Comparison of ENCODE assay signal across 8 cellular contexts in genomic region chr12:66303316-66303804, GRCh38. TPM values are rescaled to one million over a fixed set of nuclear protein-coding genes. Genes with fewer than 3 reads are reported as not detected.
DNase-seq lines count a peak whose midpoint lies in the region; ATAC-seq, FAIRE-seq and TF ChIP-seq lines count a peak whose summit lies in the region.
"Not testable (repeated sequence)": the region's sequence is repeated elsewhere in the genome, so short reads cannot be mapped to it uniquely, and the experiment has no call there.

No MANE protein-coding gene starts in this region.

- peak overlapping the region; percentile 44 for H3K4me2 ChIP-seq in endothelial cell of umbilical vein (ENCODE audit: insufficient read depth, low read length)

- in situ Hi-C loops in transverse colon (cut with MboI; ENCODE audit: low pct_ligation_motif_present in 1 of 4, low pct_unique_long_range_greater_than_20kb in 1 of 4, low sequenced_read_pairs in 3 of 4), result not testable (repeated sequence)

- peaks cover 65% of the 10 kb centered on the region for H3K4me1 Mint-ChIP-seq in activated T-helper 1 cell treated with anti-CD3 and anti-CD28 coated beads, Interleukin-12 subunit alpha, Interleukin-12 subunit beta, Interleukin-2, Interleukin-4 antibody, amounts not matched to agents 30 ng/mL and 10 ng/mL and 1 ng/mL, durations not matched to agents 14 hours and 24 hours and 36 hours (ENCODE audit: low read depth)
- H3K4me1 Mint-ChIP-seq in natural killer cell, result peaks cover 39 to 55% of the 10 kb centered on the region in 2 donors

- not testable (repeated sequence) for TF ChIP-seq CTCF in endothelial cell of umbilical vein (IDR thresholded peaks at IDR 0.05; ENCODE audit: extremely low read depth in 1 of 2, insufficient read depth in 1 of 2, low read depth in 1 of 2, low read length in 2 of 2); natural killer cell (IDR thresholded peaks at IDR 0.05); transverse colon (IDR thresholded peaks at IDR 0.05)

- peak overlapping the region; percentile 99 for H3K27ac Mint-ChIP-seq in activated T-helper 1 cell treated with anti-CD3 and anti-CD28 coated beads, Interleukin-12 subunit alpha, Interleukin-12 subunit beta, Interleukin-2, Interleukin-4 antibody, amounts not matched to agents 30 ng/mL and 10 ng/mL and 1 ng/mL, durations not matched to agents 14 hours and 24 hours and 36 hours
- H3K27ac Mint-ChIP-seq in natural killer cell, result peak overlapping the region; percentile 82 to 99

- FAIRE-seq in GM12891 (lab: Jason Lieb, UNC), result peak; percentile 91
- not testable (repeated sequence) for FAIRE-seq in endothelial cell of umbilical vein (lab: Jason Lieb, UNC)

- not testable (repeated sequence) for H3K9ac ChIP-seq in endothelial cell of umbilical vein (replicated peaks; ENCODE audit: extremely low read depth, insufficient read depth, low read length)

- H2AFZ ChIP-seq in endothelial cell of umbilical vein (ENCODE audit: low read depth, low read length), result not testable (repeated sequence)

- BruUV-seq in endothelial cell of umbilical vein (replicated peaks; lab: Mats Ljungman, UMichigan), result not testable (repeated sequence)

- TF ChIP-seq EP300 in transverse colon (IDR thresholded peaks at IDR 0.05; ENCODE audit: low read depth), result not testable (repeated sequence)

- not testable (repeated sequence) for H3K27ac ChIP-seq in endothelial cell of umbilical vein (ENCODE audit: insufficient read depth, low read depth, low read length)
- peak overlapping the region; percentile 86 to 94 (median 89) for H3K27ac ChIP-seq in transverse colon

- not testable (repeated sequence) for H3K36me3 ChIP-seq in endothelial cell of umbilical vein (ENCODE audit: control insufficient read depth in 2 of 2, extremely low read depth in 1 of 2, insufficient read depth in 2 of 2, low read length in 2 of 2); transverse colon

- not testable (repeated sequence) for H3K9me3 Mint-ChIP-seq in activated T-helper 1 cell treated with anti-CD3 and anti-CD28 coated beads, Interleukin-12 subunit alpha, Interleukin-12 subunit beta, Interleukin-2, Interleukin-4 antibody, amounts not matched to agents 30 ng/mL and 10 ng/mL and 1 ng/mL, durations not matched to agents 14 hours and 24 hours and 36 hours; natural killer cell

- H3K27me3 Mint-ChIP-seq in activated T-helper 1 cell treated with anti-CD3 and anti-CD28 coated beads, Interleukin-12 subunit alpha, Interleukin-12 subunit beta, Interleukin-2, Interleukin-4 antibody, amounts not matched to agents 30 ng/mL and 10 ng/mL and 1 ng/mL, durations not matched to agents 14 hours and 24 hours and 36 hours (ENCODE audit: insufficient read depth); natural killer cell (ENCODE audit: low read depth in 2 of 2): not testable (repeated sequence)

- H3K4me3 ChIP-seq in endothelial cell of umbilical vein (replicated peaks in 1 of 3; ENCODE audit: insufficient read depth in 1 of 3, low read depth in 1 of 3, low read length in 3 of 3), result not testable (repeated sequence)
- H3K4me3 ChIP-seq in transverse colon, result peak overlapping the region in 3 of 4 donors; percentile 62 to 73 (median 63)

- POLR2A ChIA-PET in endothelial cell of umbilical vein (lab: Charles Lee), result not testable (repeated sequence)

- not testable (repeated sequence) for TF ChIP-seq POLR2A in GM12891 (IDR thresholded peaks at IDR 0.05; ENCODE audit: low read depth, low read length); endothelial cell of umbilical vein (IDR thresholded peaks at IDR 0.05; ENCODE audit: low read depth, low read length)
- peak; percentile 37 for TF ChIP-seq POLR2A in transverse colon (IDR thresholded peaks at IDR 0.05)

- H3K4me1 ChIP-seq in endothelial cell of umbilical vein (ENCODE audit: control insufficient read depth, extremely low read depth, insufficient read depth, low read length), result not testable (repeated sequence)
- peaks cover 7 to 28% (median 11%) of the 10 kb centered on the region in 4 donors for H3K4me1 ChIP-seq in transverse colon

- DNase-seq in GM12891 (ENCODE audit: insufficient read length, low spot score); endothelial cell of umbilical vein (ENCODE audit: low read depth, low spot score); natural killer cell: not testable (repeated sequence)
- DNase-seq in NCI-H510A treated with DMSO at 0.1 percent for 48 hours (lab: John Stamatoyannopoulos, UW), result peak; percentile 7
- peak; percentile 27 for DNase-seq in activated T-helper 1 cell treated with anti-CD3 and anti-CD28 coated beads, Interleukin-12 subunit alpha, Interleukin-12 subunit beta, Interleukin-2, Interleukin-4 antibody, amounts not matched to agents 30 ng/mL and 10 ng/mL and 1 ng/mL, durations not matched to agents 14 hours and 24 hours and 36 hours (ENCODE audit: low spot score)
- peak; percentile 10 for DNase-seq in transverse colon

- intact Hi-C loops in activated T-helper 1 cell treated with anti-CD3 and anti-CD28 coated beads, Interleukin-12 subunit alpha, Interleukin-12 subunit beta, Interleukin-2, Interleukin-4 antibody, amounts not matched to agents 30 ng/mL and 10 ng/mL and 1 ng/mL, durations not matched to agents 14 hours and 24 hours and 36 hours (cut with micrococcal nuclease), result loop anchor here (2.0 to 10.0 kb wide), 6 partner anchors 107 to 1691 kb away; partner anchors contain the start of genes CAND1, GNS, LEMD3 and RASSF3
- intact Hi-C loops in endothelial cell of umbilical vein (cut with micrococcal nuclease), result loop anchor here (5.0 kb wide), 1 partner anchor 106 kb away; no protein-coding TSS in a partner anchor
- intact Hi-C loops in natural killer cell (cut with micrococcal nuclease), result loop anchor here (2.0 to 10.0 kb wide), 3 partner anchors 135 to 964 kb away; partner anchors contain the start of genes CAND1, LLPH and TMBIM4
- intact Hi-C loops in transverse colon (cut with DNase I; ENCODE audit: low total_unique reads), result not testable (repeated sequence)

- WGBS in transverse colon (ENCODE audit: low coverage in 1 of 2), 2 donors, result 34 to 35% methylated on average over 4 to 14 of the region's 14 CpGs

- H4K20me1 ChIP-seq in endothelial cell of umbilical vein (replicated peaks; ENCODE audit: control insufficient read depth, extremely low read depth, insufficient read depth, low read length), result not testable (repeated sequence)

- not testable (repeated sequence) for H3K9me1 ChIP-seq in endothelial cell of umbilical vein (replicated peaks; ENCODE audit: control insufficient read depth, extremely low read depth, insufficient read depth, low read length)

- ATAC-seq in GM21381 (IDR thresholded peaks at IDR 0.05; ENCODE audit: unreplicated experiment) (peak; percentile 50), HG03066 (IDR thresholded peaks at IDR 0.05; ENCODE audit: low read depth, unreplicated experiment) (peak; percentile 53), natural killer cell (peak; percentile 59 to 65 (median 62))

- peaks cover 12 to 17% of the 10 kb centered on the region in 2 experiments for H3K27me3 ChIP-seq in endothelial cell of umbilical vein (ENCODE audit: control insufficient read depth in 2 of 2, insufficient read depth in 2 of 2, low read length in 2 of 2)
- H3K27me3 ChIP-seq in transverse colon, result not testable (repeated sequence)

- H3K36me3 Mint-ChIP-seq in activated T-helper 1 cell treated with anti-CD3 and anti-CD28 coated beads, Interleukin-12 subunit alpha, Interleukin-12 subunit beta, Interleukin-2, Interleukin-4 antibody, amounts not matched to agents 30 ng/mL and 10 ng/mL and 1 ng/mL, durations not matched to agents 14 hours and 24 hours and 36 hours (ENCODE audit: low read depth), result peaks cover 34% of the 10 kb centered on the region
- not testable (repeated sequence) for H3K36me3 Mint-ChIP-seq in natural killer cell

- CTCF ChIA-PET in endothelial cell of umbilical vein (lab: Charles Lee), result interaction anchor here (1.1 to 2.1 kb wide), 7 partner anchors 11 to 158 kb away, joined by 5 to 14 read pairs (median 11); partner anchors contain the start of gene TMBIM4

- H3K9me3 ChIP-seq in endothelial cell of umbilical vein (replicated peaks; ENCODE audit: control insufficient read depth, insufficient read depth, low read length); transverse colon: not testable (repeated sequence)

- H3K4me3 Mint-ChIP-seq in activated T-helper 1 cell treated with anti-CD3 and anti-CD28 coated beads, Interleukin-12 subunit alpha, Interleukin-12 subunit beta, Interleukin-2, Interleukin-4 antibody, amounts not matched to agents 30 ng/mL and 10 ng/mL and 1 ng/mL, durations not matched to agents 14 hours and 24 hours and 36 hours, result peak overlapping the region; percentile 100
- H3K4me3 Mint-ChIP-seq in natural killer cell, result peak overlapping the region; percentile 98

- dilution Hi-C loops in endothelial cell of umbilical vein (cut with MboI; ENCODE audit: extremely low pct_ligation_motif_present, low sequenced_read_pairs), result not testable (repeated sequence)

- not testable (repeated sequence) for H3K79me2 ChIP-seq in endothelial cell of umbilical vein (ENCODE audit: control insufficient read depth, insufficient read depth, low read length)

RNA-seq across cellular contexts. Expression of gene HELB, which starts 1.1 kb away (rescaled TPM):
- 2.0 TPM for polyA plus RNA-seq in GM12891 (2012; ENCODE audit: low read depth, missing spikeins)
- 20.5 and 21.5 TPM in 2 replicates for total RNA-seq in activated T-helper 1 cell treated with anti-CD3 and anti-CD28 coated beads, Interleukin-12 subunit alpha, Interleukin-12 subunit beta, Interleukin-2, Interleukin-4 antibody, amounts not matched to agents 30 ng/mL and 10 ng/mL and 1 ng/mL, durations not matched to agents 14 hours and 24 hours and 36 hours
- total RNA-seq in endothelial cell of umbilical vein, result 3.4 and 4.0 TPM in 2 replicates
- 0.48 and 0.75 TPM in 2 replicates for polyA plus RNA-seq in endothelial cell of umbilical vein
- 0.52 and 0.56 TPM in 2 replicates for polyA plus RNA-seq in endothelial cell of umbilical vein (2011; cell fraction: cytosol; rRNA removed)
- 1.9 and 2.7 TPM in 2 replicates for polyA plus RNA-seq in endothelial cell of umbilical vein (2011; cell fraction: nucleus; rRNA removed)
- polyA plus RNA-seq in endothelial cell of umbilical vein (2012), result 0.48 and 0.92 TPM in 2 replicates
- polyA minus RNA-seq in endothelial cell of umbilical vein, result 2.5 and 4.2 TPM in 2 replicates
- 3.3 TPM for polyA minus RNA-seq in endothelial cell of umbilical vein (2011; cell fraction: cytosol; rRNA and poly(A)+ RNA removed)
- polyA minus RNA-seq in endothelial cell of umbilical vein (2011; cell fraction: nucleus; rRNA and poly(A)+ RNA removed), result 5.0 and 5.6 TPM in 2 replicates
- 10 to 100 TPM; 29.2 to 45.6 (median 36.6) TPM for total RNA-seq in natural killer cell
- 10 to 100 TPM in 2 of 4 donors, 1 to 10 TPM in 2; 1.4 to 17.2 (median 9.8) TPM for total RNA-seq in transverse colon
